Comparison of ENCODE assay signal across 11 cellular contexts in the genomic region with DNA sequence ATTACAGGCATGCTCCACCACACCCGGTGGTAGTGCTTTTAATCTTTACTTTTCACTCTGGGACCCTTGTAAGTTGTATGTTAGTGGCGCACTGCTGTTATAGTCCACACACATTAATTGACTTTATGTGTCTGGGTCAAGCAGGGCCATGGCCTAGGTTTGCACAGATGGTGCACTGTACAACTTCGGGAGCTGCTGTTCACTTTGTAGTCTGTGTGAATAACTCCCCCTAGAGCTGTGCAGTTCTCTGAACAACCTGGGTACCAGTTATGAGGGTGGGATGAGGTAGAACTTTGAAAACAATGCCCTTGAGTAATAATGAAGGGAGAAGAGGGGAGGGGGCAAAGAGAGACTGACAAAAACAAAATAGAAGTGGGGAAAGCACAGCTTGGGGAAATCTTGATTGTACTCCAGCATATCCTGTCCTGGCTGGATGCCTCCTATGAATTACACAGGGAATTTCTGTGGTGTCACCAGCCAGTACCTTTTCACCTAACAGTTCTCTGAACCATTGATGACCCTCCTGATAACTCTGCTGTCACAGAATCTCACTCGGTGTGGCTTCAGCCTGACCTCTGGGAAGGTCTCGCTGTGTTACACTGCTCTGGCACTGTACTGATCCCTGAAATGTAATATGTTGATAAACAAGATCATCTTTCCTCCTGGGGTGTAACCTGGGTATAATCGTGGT. TPM values are rescaled to one million over a fixed set of nuclear protein-coding genes. Genes with fewer than 3 reads are reported as not detected.
A peak's percentile ranks its signal among the peaks of the same experiment; 100 is the strongest.
DNase-seq lines count a peak whose midpoint lies in the region; ATAC-seq and TF ChIP-seq lines count a peak whose summit lies in the region.
"Had no signal": no experiment of that assay in that cellular context is flagged by ENCODE, and none has a peak within 500 bp of the region (broad histone marks: within the 10 kb centered on the region; RNA-seq: fewer than 3 reads in every experiment).

No MANE protein-coding gene starts in this region.

- no peak overlapping the region for H3K27ac Mint-ChIP-seq in activated naive CD8-positive, alpha-beta T cell treated with anti-CD3 and anti-CD28 coated beads, Interleukin-2, amount 50 U/mL, for 24 hours
- H3K27ac Mint-ChIP-seq: natural killer cell treated with Interleukin-12 subunit alpha and Interleukin-12 subunit beta and Interleukin-15 and Interleukin-18, amount 100 ng/mL, for 72 hours had no signal

- peak overlapping the region in 8 of 12 donors; percentile 20 to 96 (median 92) for H3K27ac ChIP-seq in heart left ventricle
- no peak overlapping the region for H3K27ac ChIP-seq in iPS-18a (ENCODE audit: low read length)
- peak overlapping the region; percentile 92 for H3K27ac ChIP-seq in stomach smooth muscle (ENCODE audit: low read length)

- no peak for TF ChIP-seq POLR2A in heart left ventricle (IDR thresholded peaks at IDR 0.05)

- DNase-seq in heart left ventricle = no peak
- no peak for DNase-seq in Right ventricle myocardium superior
- no peak for DNase-seq in astrocyte of the cerebellum (ENCODE audit: low read depth)
- no peak for DNase-seq in activated T-cell treated with anti-CD3 and anti-CD28 coated beads, Interleukin-2, amount 50 U/mL, for 1 hour
- DNase-seq in activated naive CD8-positive, alpha-beta T cell treated with anti-CD3 and anti-CD28 coated beads, Interleukin-2, amount 50 U/mL, for 24 hours = no peak
- DNase-seq: activated gamma-delta T cell treated with Interleukin-2 at 50 U/mL for 16 hours; stimulated activated CD4-positive, alpha-beta T cell treated with anti-CD3 and anti-CD28 coated beads, Interleukin-2, amount 100 ng/mL, for 48 hours had no signal

- H3K27me3 ChIP-seq in heart left ventricle (peaks cover 0 to 17% (median 0%) of the 10 kb centered on the region in 9 donors), iPS-18a (ENCODE audit: control insufficient read depth, insufficient read depth, low read length) (peaks cover 8% of the 10 kb centered on the region), stomach smooth muscle (ENCODE audit: control insufficient read depth in 1 of 2, insufficient read depth in 2 of 2, low read length in 2 of 2) (no peaks in the 10 kb centered on the region)

- H3K4me1 ChIP-seq in heart left ventricle (peaks cover 0 to 64% (median 35%) of the 10 kb centered on the region in 12 donors), iPS-18a (ENCODE audit: control insufficient read depth, low read depth, low read length) (peaks cover 21% of the 10 kb centered on the region), stomach smooth muscle (ENCODE audit: control insufficient read depth, insufficient read depth, low read length) (peaks cover 66% of the 10 kb centered on the region)

- ATAC-seq in heart left ventricle = no peak
- no peak for ATAC-seq in Right ventricle myocardium superior (ENCODE audit: poor library complexity)
- ATAC-seq in HG02981 (IDR thresholded peaks at IDR 0.05; ENCODE audit: unreplicated experiment) = no peak
- ATAC-seq in activated naive CD8-positive, alpha-beta T cell treated with anti-CD3 and anti-CD28 coated beads, Interleukin-2, amount 50 U/mL, for 24 hours = no peak
- ATAC-seq: natural killer cell treated with Interleukin-12 subunit alpha and Interleukin-12 subunit beta and Interleukin-15 and Interleukin-18, amount 100 ng/mL, for 72 hours had no signal

- no peaks in the 10 kb centered on the region for H3K9me3 Mint-ChIP-seq in activated naive CD8-positive, alpha-beta T cell treated with anti-CD3 and anti-CD28 coated beads, Interleukin-2, amount 50 U/mL, for 24 hours
- H3K9me3 Mint-ChIP-seq: natural killer cell treated with Interleukin-12 subunit alpha and Interleukin-12 subunit beta and Interleukin-15 and Interleukin-18, amount 100 ng/mL, for 72 hours had no signal

- H3K36me3 ChIP-seq in heart left ventricle (no peaks in the 10 kb centered on the region), iPS-18a (ENCODE audit: control insufficient read depth, low read depth, low read length) (no peaks in the 10 kb centered on the region), stomach smooth muscle (ENCODE audit: control insufficient read depth in 2 of 2, insufficient read depth in 2 of 2, low read length in 2 of 2) (peaks cover 0 to 2% of the 10 kb centered on the region in 2 donors)

- peaks cover 6% of the 10 kb centered on the region for H3K27me3 Mint-ChIP-seq in activated naive CD8-positive, alpha-beta T cell treated with anti-CD3 and anti-CD28 coated beads, Interleukin-2, amount 50 U/mL, for 24 hours

- peak overlapping the region; percentile 76 for H3K9ac ChIP-seq in iPS-18a (ENCODE audit: low read length)
- H3K9ac ChIP-seq in stomach smooth muscle (ENCODE audit: low read length in 2 of 2) = peak overlapping the region; percentile 87 to 88

- 64 to 73% (median 71%) methylated on average over 6 of the region's 6 CpGs for WGBS in heart left ventricle, 4 donors

- TF ChIP-seq CTCF in heart left ventricle (IDR thresholded peaks at IDR 0.05) = no peak
- TF ChIP-seq CTCF in astrocyte of the cerebellum (IDR thresholded peaks at IDR 0.05; ENCODE audit: low read depth, low read length, missing control alignments) = peak; percentile 6

- no peaks in the 10 kb centered on the region for H3K9me3 ChIP-seq in heart left ventricle
- no peaks in the 10 kb centered on the region for H3K9me3 ChIP-seq in iPS-18a (ENCODE audit: control insufficient read depth, low read depth, low read length)
- H3K9me3 ChIP-seq in stomach smooth muscle (ENCODE audit: control insufficient read depth in 2 of 2, low read length in 2 of 2) = no peaks in the 10 kb centered on the region

- H3K36me3 Mint-ChIP-seq in activated naive CD8-positive, alpha-beta T cell treated with anti-CD3 and anti-CD28 coated beads, Interleukin-2, amount 50 U/mL, for 24 hours (ENCODE audit: low read depth) = no peaks in the 10 kb centered on the region
- H3K36me3 Mint-ChIP-seq: natural killer cell treated with Interleukin-12 subunit alpha and Interleukin-12 subunit beta and Interleukin-15 and Interleukin-18, amount 100 ng/mL, for 72 hours had no signal

- peak overlapping the region in 6 of 12 donors; percentile 74 to 91 (median 86) for H3K4me3 ChIP-seq in heart left ventricle
- no peak overlapping the region for H3K4me3 ChIP-seq in astrocyte of the cerebellum (ENCODE audit: low read depth, low read length)
- peak overlapping the region; percentile 91 for H3K4me3 ChIP-seq in iPS-18a (ENCODE audit: low read length)
- H3K4me3 ChIP-seq in stomach smooth muscle (ENCODE audit: low read length in 2 of 2) = peak overlapping the region; percentile 78 to 85

- intact Hi-C loops in heart left ventricle (cut with DNase I) = loop anchor here in 4 of 10 donors (5.0 to 10.0 kb wide), 5 partner anchors 40 to 347 kb away; no protein-coding TSS in a partner anchor
- intact Hi-C loops in Right ventricle myocardium superior (cut with DNase I) = loop anchor here (5.0 kb wide), 1 partner anchor 35 kb away; no protein-coding TSS in a partner anchor

- in situ Hi-C loops in astrocyte of the cerebellum (cut with HindIII; ENCODE audit: low sequenced_read_pairs) = no loop called here

- no peak overlapping the region for H3K4me3 Mint-ChIP-seq in activated naive CD8-positive, alpha-beta T cell treated with anti-CD3 and anti-CD28 coated beads, Interleukin-2, amount 50 U/mL, for 24 hours
- H3K4me3 Mint-ChIP-seq: natural killer cell treated with Interleukin-12 subunit alpha and Interleukin-12 subunit beta and Interleukin-15 and Interleukin-18, amount 100 ng/mL, for 72 hours had no signal

- H3K4me1 Mint-ChIP-seq in activated naive CD8-positive, alpha-beta T cell treated with anti-CD3 and anti-CD28 coated beads, Interleukin-2, amount 50 U/mL, for 24 hours = peaks cover 13% of the 10 kb centered on the region

RNA-seq across cellular contexts. Expression of gene PTGFRN, which starts 2.2 kb away (rescaled TPM):
- total RNA-seq in heart left ventricle (100 to 1,000 TPM in 5 of 9 donors, 10 to 100 TPM in 4; 59.3 to 231 (median 137) TPM), Right ventricle myocardium superior (81.5 TPM)
- polyA plus RNA-seq in heart left ventricle = 10 to 100 TPM; 21.5 to 65.6 TPM
